In the genomic region with DNA sequence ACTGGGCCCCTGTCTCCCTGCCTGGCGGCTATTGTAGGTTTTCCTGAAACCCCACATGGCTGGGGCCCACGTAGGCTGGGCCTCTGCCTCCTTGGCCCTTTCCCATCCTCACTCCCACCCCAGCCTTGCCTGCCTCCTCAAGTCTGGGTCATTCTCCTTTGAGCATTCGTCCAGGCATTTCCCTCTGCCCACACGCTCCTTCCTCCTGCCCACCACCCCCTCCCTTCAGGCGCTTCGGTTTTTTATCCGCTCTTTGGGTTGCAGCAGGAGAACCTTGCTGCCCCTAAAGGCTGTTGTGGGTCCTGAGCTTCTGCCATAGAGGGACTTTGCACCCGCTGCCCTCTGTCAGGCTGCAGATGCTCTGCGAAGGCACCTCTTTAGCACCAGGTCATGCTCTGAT, we compare ENCODE assay signal across 1 cellular context.
TF ChIP-seq lines count a peak whose summit lies in the region.

No MANE protein-coding gene starts in this region.

TF ChIP-seq in H1, 55 proteins besides CTCF, POLR2A, EP300 and RAD21 (continued from another document):
- TF ChIP-seq CHD7 (IDR thresholded peaks at IDR 0.05; ENCODE audit: insufficient replicate concordance, low read length) (no peak), SUZ12 (IDR thresholded peaks at IDR 0.05; ENCODE audit: low read length) (no peak)
